ENCODE assay signal across 8 cellular contexts in the genomic region with DNA sequence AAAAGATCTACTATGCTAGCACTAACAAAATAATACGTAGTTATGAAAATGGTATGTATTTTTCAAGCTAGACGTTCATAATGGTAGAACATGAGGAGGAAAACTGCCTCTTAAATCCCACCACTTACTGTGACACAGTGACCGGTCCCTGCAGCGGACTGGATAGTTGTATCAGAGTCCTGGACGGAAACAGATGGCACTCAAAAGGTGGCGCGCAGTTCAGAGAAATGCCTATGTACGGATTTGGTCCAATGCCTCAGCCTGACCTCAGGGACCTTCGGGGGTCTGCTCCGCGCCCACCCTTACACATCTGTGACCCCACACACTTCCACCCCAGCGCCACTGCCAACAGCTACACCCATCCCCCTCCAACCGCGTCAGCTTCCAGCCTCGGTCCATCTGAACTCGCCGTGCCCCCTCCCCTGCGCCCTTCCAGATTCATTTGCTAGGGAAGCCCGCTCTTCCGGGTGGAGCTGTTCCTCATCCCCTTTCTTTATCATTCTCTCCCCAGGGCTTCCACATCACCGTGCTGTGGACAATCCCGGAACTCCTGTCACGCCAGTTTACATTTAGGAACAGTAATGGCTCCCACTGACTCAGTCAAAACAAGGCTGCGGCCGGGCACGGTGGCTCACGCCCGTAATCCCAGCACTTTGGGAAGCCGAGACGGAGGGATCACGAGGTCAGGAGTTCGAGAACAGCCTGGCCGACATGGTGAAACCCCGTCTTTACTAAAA. TPM values are rescaled to one million over a fixed set of nuclear protein-coding genes. Genes with fewer than 3 reads are reported as not detected.
DNase-seq lines count a peak whose midpoint lies in the region; ATAC-seq, FAIRE-seq and TF ChIP-seq lines count a peak whose summit lies in the region.

No MANE protein-coding gene starts in this region.

- H2AFZ ChIP-seq in SU-DHL-6 (ENCODE audit: low read depth, low read length, severe bottlenecking): peak overlapping the region; percentile 68

- H3K36me3 Mint-ChIP-seq in immature natural killer cell: peaks cover 3 to 20% (median 5%) of the 10 kb centered on the region in 3 donors

- peaks cover 52 to 56% of the 10 kb centered on the region in 2 donors for H3K4me1 Mint-ChIP-seq in immature natural killer cell

- H3K79me2 ChIP-seq in SU-DHL-6 (ENCODE audit: insufficient read depth, low read length): peaks cover 56% of the 10 kb centered on the region

- no peaks in the 10 kb centered on the region for H3K9me2 ChIP-seq in SU-DHL-6 (replicated peaks; ENCODE audit: insufficient read depth, low read length)

- H3K4me3 ChIP-seq in SU-DHL-6 (ENCODE audit: insufficient read depth, low read length, poor library complexity, severe bottlenecking) (peak overlapping the region; percentile 90), bronchial epithelial cell (ENCODE audit: low read depth, low read length) (peak overlapping the region; percentile 91), small intestine (ENCODE audit: low read depth in 1 of 2, low read length in 2 of 2) (peak overlapping the region; percentile 76 to 93)

- TF ChIP-seq CTCF in SU-DHL-6 (IDR thresholded peaks at IDR 0.05; ENCODE audit: insufficient read depth, low read length, poor library complexity, severe bottlenecking) (no peak), bronchial epithelial cell (IDR thresholded peaks at IDR 0.05; ENCODE audit: insufficient read depth, low read length, severe bottlenecking) (no peak)

- peak overlapping the region; percentile 93 for H3K9ac ChIP-seq in SU-DHL-6 (ENCODE audit: low read length)

- H3K4me1 ChIP-seq in small intestine (ENCODE audit: control insufficient read depth in 2 of 2, insufficient read depth in 1 of 2, low read depth in 1 of 2, low read length in 1 of 2): peaks cover 3 to 9% of the 10 kb centered on the region in 2 donors

- H3K27ac Mint-ChIP-seq in immature natural killer cell: peak overlapping the region; percentile 98 to 100 (median 98)

- FAIRE-seq in bronchial epithelial cell (lab: Jason Lieb, UNC): no peak
- no peak for FAIRE-seq in small intestine (lab: Jason Lieb, UNC)
- no peak for FAIRE-seq in GM12891 (lab: Jason Lieb, UNC)

- H3K9me3 ChIP-seq in SU-DHL-6 (ENCODE audit: insufficient read depth, low read length) (no peaks in the 10 kb centered on the region), small intestine (ENCODE audit: control insufficient read depth, low read depth) (no peaks in the 10 kb centered on the region)

- peaks cover 19% of the 10 kb centered on the region; the same call in 1 of the 2 replicates for H4K20me1 ChIP-seq in SU-DHL-6 (ENCODE audit: low read depth, low read length)

- H3K4me2 ChIP-seq in SU-DHL-6 (ENCODE audit: low read depth, low read length, poor library complexity, severe bottlenecking): peak overlapping the region; percentile 89

- peaks cover 0 to 3% (median 0%) of the 10 kb centered on the region in 6 donors for H3K9me3 Mint-ChIP-seq in immature natural killer cell

- H3K27me3 Mint-ChIP-seq in immature natural killer cell (ENCODE audit: low read depth in 3 of 3): peaks cover 21 to 27% (median 26%) of the 10 kb centered on the region in 3 donors

- TF ChIP-seq POLR2A in GM12891 (IDR thresholded peaks at IDR 0.05; ENCODE audit: low read depth, low read length): no peak

- no peaks in the 10 kb centered on the region for H3K27me3 ChIP-seq in SU-DHL-6 (ENCODE audit: low read length)
- no peaks in the 10 kb centered on the region for H3K27me3 ChIP-seq in bronchial epithelial cell (ENCODE audit: control insufficient read depth, insufficient read depth, low read length)
- H3K27me3 ChIP-seq in small intestine (ENCODE audit: control insufficient read depth in 2 of 2, insufficient read depth in 2 of 2, low read length in 2 of 2): no peaks in the 10 kb centered on the region

- ATAC-seq in HG03439 (IDR thresholded peaks at IDR 0.05; ENCODE audit: unreplicated experiment) (peak; percentile 9), GM18519 (IDR thresholded peaks at IDR 0.05; ENCODE audit: low FRiP score, unreplicated experiment) (no peak)

- DNase-seq in GDM1 (lab: John Stamatoyannopoulos, UW): peak; percentile 30
- peak; percentile 56 for DNase-seq in bronchial epithelial cell (ENCODE audit: low read depth)
- DNase-seq in immature natural killer cell: no peak
- DNase-seq in small intestine: peak; percentile 56
- no peak for DNase-seq in GM12891 (ENCODE audit: insufficient read length, low spot score)

- H3K27ac ChIP-seq in SU-DHL-6 (ENCODE audit: low read depth, low read length) (peak overlapping the region; percentile 45), small intestine (ENCODE audit: low read depth in 1 of 2, low read length in 1 of 2) (peak overlapping the region; percentile 90 to 97)

- H3K4me3 Mint-ChIP-seq in immature natural killer cell: peak overlapping the region; percentile 95 to 99 (median 97)

- 0 to 1% (median 1%) methylated on average over 34 of the region's 34 CpGs for WGBS in small intestine, 3 donors

- no peaks in the 10 kb centered on the region for H3K36me3 ChIP-seq in SU-DHL-6 (ENCODE audit: low read length)
- H3K36me3 ChIP-seq in bronchial epithelial cell (ENCODE audit: control insufficient read depth, insufficient read depth, low read length): peaks cover 14% of the 10 kb centered on the region
- H3K36me3 ChIP-seq in small intestine (ENCODE audit: control insufficient read depth in 2 of 2, insufficient read depth in 2 of 2, low read length in 2 of 2): peaks cover 12 to 19% of the 10 kb centered on the region in 2 donors

- 0 out of 2 replicates have a peak, but pooled peaks cover 3% of the 10 kb centered on the region for H3F3A ChIP-seq in SU-DHL-6 (ENCODE audit: insufficient read depth)

TF ChIP-seq in GM12891, 5 proteins besides CTCF, POLR2A, EP300 and RAD21:
- TF ChIP-seq SPI1 (IDR thresholded peaks at IDR 0.05; ENCODE audit: low read depth, low read length): no peak
- no peak; the same call in 1 of the 2 replicates for TF ChIP-seq TAF1 (IDR thresholded peaks at IDR 0.05; ENCODE audit: low read depth, low read length)
- no peak for TF ChIP-seq POLR2AphosphoS5 (IDR thresholded peaks at IDR 0.05; ENCODE audit: low read depth, low read length)
- no peak for TF ChIP-seq PAX5 (IDR thresholded peaks at IDR 0.05; ENCODE audit: insufficient read depth, low read length, severe bottlenecking)
- TF ChIP-seq POU2F2 (IDR thresholded peaks at IDR 0.05; ENCODE audit: low read depth, low read length): no peak

RNA-seq across cellular contexts. Expression of gene LENG8, which starts 0.8 kb away (rescaled TPM):
- 26.3 and 37.8 TPM in 2 replicates for total RNA-seq in bronchial epithelial cell
- polyA plus RNA-seq in immature natural killer cell: 1 to 10 TPM; 3.2 to 8.6 (median 3.2) TPM
- polyA plus RNA-seq in small intestine: 10 to 100 TPM; 51.6 to 92.8 (median 81.5) TPM
- 142 TPM for polyA plus RNA-seq in GM12891 (2012; ENCODE audit: low read depth, missing spikeins)

RNA-seq across cellular contexts. Expression of gene LENG9, which starts 15.4 kb away (rescaled TPM):
- 6.5 and 15.0 TPM in 2 replicates for total RNA-seq in bronchial epithelial cell
- under 1 TPM in 1 of 3 donors, not detected in 2; 0.75 TPM for polyA plus RNA-seq in immature natural killer cell
- 10 to 100 TPM in 1 of 3 donors, 1 to 10 TPM in 2; 8.7 to 14.1 (median 9.2) TPM for polyA plus RNA-seq in small intestine
- 2.0 TPM for polyA plus RNA-seq in GM12891 (2012; ENCODE audit: low read depth, missing spikeins)

RNA-seq across cellular contexts. Expression of gene CDC42EP5, which starts 24.9 kb away (rescaled TPM):
- 18.2 and 20.4 TPM in 2 replicates for total RNA-seq in bronchial epithelial cell
- polyA plus RNA-seq in immature natural killer cell (not detected), small intestine (100 to 1,000 TPM; 131 to 176 (median 151) TPM)
- 1.3 TPM for polyA plus RNA-seq in GM12891 (2012; ENCODE audit: low read depth, missing spikeins)

RNA-seq across cellular contexts. Expression of gene TTYH1, which starts 32.9 kb away (rescaled TPM):
- total RNA-seq in bronchial epithelial cell: 0.26 TPM in 1 of 2 replicates, not detected in the other
- 1 to 10 TPM in 1 of 3 donors, under 1 TPM in 1, not detected in 1; 0.48 to 1.5 TPM for polyA plus RNA-seq in immature natural killer cell
- 1 to 10 TPM in 1 of 3 donors, not detected in 2; 1.5 TPM for polyA plus RNA-seq in small intestine
- polyA plus RNA-seq in GM12891 (2012; ENCODE audit: low read depth, missing spikeins): 0.58 TPM

RNA-seq across cellular contexts. Expression of gene LAIR2, which starts 54.4 kb away (rescaled TPM):
- not detected in 2 replicates for total RNA-seq in bronchial epithelial cell
- polyA plus RNA-seq in immature natural killer cell (100 to 1,000 TPM in 2 of 3 donors, 10 to 100 TPM in 1; 77.7 to 463 (median 183) TPM), small intestine (under 1 TPM in 1 of 3 donors, not detected in 2; 0.33 TPM)
- 1.2 TPM for polyA plus RNA-seq in GM12891 (2012; ENCODE audit: low read depth, missing spikeins)

Comparison
In these comparisons a context has a peak if more than half of its experiments do, and no peak if none do; other contexts are left out.
1. DNase-seq: peak in GDM1 (single experiment), bronchial epithelial cell (single experiment) and small intestine (single experiment); none in immature natural killer cell (0 of 3) and GM12891 (single experiment).
2. RNA of gene LENG8, which starts 0.8 kb away (polyA plus RNA-seq): 51.6 to 92.8 TPM in small intestine; 3.2 to 8.6 TPM in immature natural killer cell; every median in the first group is over 4 times any median in the second.
3. RNA of gene LENG9, which starts 15.4 kb away (polyA plus RNA-seq): 8.7 to 14.1 TPM in small intestine; 0.75 TPM in immature natural killer cell; every median in the first group is over 4 times any median in the second.
4. RNA of gene CDC42EP5, which starts 24.9 kb away (polyA plus RNA-seq): 131 to 176 TPM in small intestine; not detected in immature natural killer cell; every median in the first group is over 100 times any median in the second.
5. Peak in every context shown above with its lines, with median percentiles within 50 percentile points of each other: H3K4me3 ChIP-seq.